23 cellular contexts compared by ENCODE assay signal in the genomic region with DNA sequence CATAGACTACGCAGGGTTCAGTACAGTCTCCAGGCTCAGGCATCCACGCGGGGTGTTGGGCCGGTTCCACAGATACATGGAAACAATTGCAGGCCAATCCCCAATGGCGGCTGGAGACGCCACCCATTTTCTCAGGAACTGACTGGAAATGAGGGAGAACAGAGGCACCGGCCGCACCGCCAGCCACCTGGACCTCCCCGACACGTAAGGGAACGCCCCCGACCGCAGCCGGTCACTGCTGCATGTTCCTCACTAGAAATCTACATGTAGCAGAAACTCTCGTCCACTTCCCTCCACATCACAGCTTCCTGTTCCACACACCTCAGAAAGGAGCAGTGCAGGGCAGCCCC. TPM values are rescaled to one million over a fixed set of nuclear protein-coding genes. Genes with fewer than 3 reads are reported as not detected.
DNase-seq lines count a peak whose midpoint lies in the region; ATAC-seq, FAIRE-seq and TF ChIP-seq lines count a peak whose summit lies in the region.
"Had no signal": no experiment of that assay in that cellular context is flagged by ENCODE, and none has a peak within 500 bp of the region (broad histone marks: within the 10 kb centered on the region; RNA-seq: fewer than 3 reads in every experiment).

No MANE protein-coding gene starts in this region.

- TF ChIP-seq RAD21 in liver (IDR thresholded peaks at IDR 0.05) (no peak), HepG2 (CRISPR knock-in tag; IDR thresholded peaks at IDR 0.05) (no peak)

- FAIRE-seq in HepG2 (lab: Jason Lieb, UNC): no peak
- FAIRE-seq: colon, GM18507 had no signal

- H2AFZ ChIP-seq in HepG2 (ENCODE audit: low read length): no peak overlapping the region

- H3K79me2 ChIP-seq in HepG2 (ENCODE audit: insufficient read depth, low read length): peaks cover 65% of the 10 kb centered on the region

- no peak overlapping the region for H3K4me3 ChIP-seq in liver (ENCODE audit: low read depth in 1 of 3, low read length in 3 of 3)
- no peak overlapping the region for H3K4me3 ChIP-seq in HepG2 (replicated peaks in 1 of 3; ENCODE audit: insufficient read depth in 1 of 3, low read depth in 2 of 3, low read length in 3 of 3)
- no peak overlapping the region for H3K4me3 ChIP-seq in left lung
- no peak overlapping the region for H3K4me3 ChIP-seq in stomach
- H3K4me3 ChIP-seq: ovary, right lobe of liver, upper lobe of right lung had no signal

- H3K4me1 ChIP-seq in liver (ENCODE audit: control insufficient read depth in 4 of 4, insufficient read depth in 4 of 4, low read length in 3 of 4) (peaks cover 0 to 13% (median 6%) of the 10 kb centered on the region in 4 donors), HepG2 (ENCODE audit: insufficient read depth, low read length) (peaks cover 49% of the 10 kb centered on the region), left lung (peaks cover 11 to 76% of the 10 kb centered on the region in 2 donors), stomach (peaks cover 40 to 82% (median 63%) of the 10 kb centered on the region in 4 donors)

- H3K4me2 ChIP-seq in HepG2 (ENCODE audit: low read depth, low read length): no peak overlapping the region

- no peak for ATAC-seq in HepG2
- no peak for ATAC-seq in left lung
- ATAC-seq in HG03175 (IDR thresholded peaks at IDR 0.05; ENCODE audit: unreplicated experiment): no peak
- ATAC-seq in HG03565 (IDR thresholded peaks at IDR 0.05; ENCODE audit: unreplicated experiment): no peak
- ATAC-seq: activated CD4-positive, alpha-beta T cell treated with anti-CD3 and anti-CD28 coated beads for 36 hours; activated T-cell treated with anti-CD3 and anti-CD28 coated beads, Interleukin-2, amount 50 U/mL, for 72 hours; HCT116; stimulated activated memory B cell treated with anti-CD40 and anti-IgM and Interleukin-4, amounts not matched to agents 10 μg/mL and 1 μg/mL and 100 μg/mL, for 72 hours; upper lobe of right lung had no signal

- CTCF ChIA-PET in HepG2 (lab: Yijun Ruan, JAX; ENCODE audit: low intra/inter-chr PET ratio, low total read pairs): no interaction called here

- POLR2A ChIA-PET in HepG2 (lab: Yijun Ruan, JAX): no interaction called here

- no TSS peak for BruUV-seq in HepG2 (replicated peaks; lab: Mats Ljungman, UMichigan)

- WGBS in liver: 87% methylated on average over 16 of the region's 16 CpGs
- WGBS in HepG2 (ENCODE audit: low lambda C conversion rate): over 99% methylated on average over 13 of the region's 16 CpGs
- WGBS in stomach, 5 donors: 89 to 96% (median 95%) methylated on average over 14 to 16 of the region's 16 CpGs

- intact Hi-C loops in HepG2 (cut with micrococcal nuclease; ENCODE audit: unreplicated experiment): no loop called here
- intact Hi-C loops in left lung (cut with DNase I): no loop called here
- intact Hi-C loops in stomach (cut with DNase I; ENCODE audit: low total_unique reads): no loop called here

- H3K27me3 ChIP-seq in liver (ENCODE audit: control insufficient read depth in 4 of 4, insufficient read depth in 4 of 4, low read length in 3 of 4) (no peaks in the 10 kb centered on the region), HepG2 (ENCODE audit: control insufficient read depth in 1 of 2, insufficient read depth in 2 of 2, low read length in 2 of 2) (no peaks in the 10 kb centered on the region), left lung (no peaks in the 10 kb centered on the region), stomach (no peaks in the 10 kb centered on the region)
- H3K27me3 ChIP-seq: ovary, right lobe of liver, upper lobe of right lung had no signal

- TF ChIP-seq CTCF in liver (IDR thresholded peaks at IDR 0.05; ENCODE audit: low read depth, low read length, missing input control) (no peak), HepG2 (CRISPR knock-in tag; IDR thresholded peaks at IDR 0.05) (no peak), left lung (IDR thresholded peaks at IDR 0.05) (no peak), stomach (IDR thresholded peaks at IDR 0.05) (no peak)

- peaks cover 24% of the 10 kb centered on the region; the same call in 1 of the 2 replicates for H4K20me1 ChIP-seq in HepG2 (ENCODE audit: insufficient read depth, low read length)

- H3K9ac ChIP-seq in liver (ENCODE audit: low read depth in 1 of 2, low read length in 2 of 2) (no peak overlapping the region), HepG2 (ENCODE audit: insufficient read depth, low read depth, low read length) (no peak overlapping the region)

- in situ Hi-C loops in HepG2 (cut with HindIII; ENCODE audit: extremely low pct_ligation_motif_present, low pct_unique_long_range_greater_than_20kb): no loop called here

- H3K36me3 ChIP-seq in liver (ENCODE audit: control insufficient read depth in 4 of 4, insufficient read depth in 3 of 4, low read depth in 1 of 4, low read length in 3 of 4): peaks cover 0 to 2% (median 0%) of the 10 kb centered on the region in 4 donors
- H3K36me3 ChIP-seq in HepG2 (replicated peaks in 1 of 2; ENCODE audit: control insufficient read depth in 1 of 2, insufficient read depth in 2 of 2, low read length in 2 of 2): no peaks in the 10 kb centered on the region; a peak in 1 of 5 replicates
- H3K36me3 ChIP-seq in left lung: peaks cover 0 to 13% of the 10 kb centered on the region in 2 donors
- H3K36me3 ChIP-seq in stomach: peaks cover 0 to 14% (median 12%) of the 10 kb centered on the region in 4 donors
- H3K36me3 ChIP-seq: ovary, right lobe of liver had no signal

- no peak for DNase-seq in HepG2 (ENCODE audit: low spot score)
- DNase-seq in left lung: no peak
- DNase-seq in stomach: no peak
- DNase-seq in NCI-H345 (lab: John Stamatoyannopoulos, UW): no peak
- DNase-seq in stimulated activated CD4-positive, alpha-beta T cell treated with anti-CD3 and anti-CD28 coated beads, Interleukin-1b, Interleukin-23, amount 100 ng/mL, for 48 hours: no peak
- DNase-seq: activated CD4-positive, alpha-beta T cell treated with anti-CD3 and anti-CD28 coated beads for 36 hours; activated naive CD4-positive, alpha-beta T cell treated with anti-CD3 and anti-CD28 coated beads, Interleukin-2, amount 50 U/mL, for 16 hours; activated T-cell treated with anti-CD3 and anti-CD28 coated beads, Interleukin-2, amount 50 U/mL, for 72 hours; naive B cell; NCI-H1436 treated with DMSO at 0.1 percent for 48 hours; NCI-H524 treated with DMSO at 0.1 percent for 48 hours; right lobe of liver; SHP77 treated with DMSO at 0.1 percent for 48 hours; upper lobe of right lung had no signal

- peak overlapping the region; percentile 62 to 68 for H3K27ac ChIP-seq in liver (ENCODE audit: low read depth in 1 of 2, low read length in 2 of 2)
- no peak overlapping the region for H3K27ac ChIP-seq in HepG2 (ENCODE audit: extremely low read length, insufficient read depth, low read length)
- H3K27ac ChIP-seq in left lung: peak overlapping the region; percentile 3 to 61
- peak overlapping the region in 4 of 5 donors; percentile 32 to 77 (median 44) for H3K27ac ChIP-seq in stomach
- H3K27ac ChIP-seq: C4-2B had no signal

- H3K9me3 ChIP-seq in liver (ENCODE audit: control insufficient read depth in 4 of 4, low read length in 3 of 4) (no peaks in the 10 kb centered on the region), HepG2 (ENCODE audit: low read length) (no peaks in the 10 kb centered on the region), left lung (no peaks in the 10 kb centered on the region), stomach (no peaks in the 10 kb centered on the region)
- H3K9me3 ChIP-seq: ovary, right lobe of liver, upper lobe of right lung had no signal

- TF ChIP-seq EP300 in HepG2 (IDR thresholded peaks at IDR 0.05; ENCODE audit: low read depth in 2 of 2, low read length in 2 of 2) (no peak), HepG2 (CRISPR knock-in tag; IDR thresholded peaks at IDR 0.05; ENCODE audit: borderline replicate concordance) (no peak), stomach (IDR thresholded peaks at IDR 0.05) (no peak)

- no peak for TF ChIP-seq POLR2A in HepG2 (IDR thresholded peaks at IDR 0.05; ENCODE audit: insufficient read depth in 1 of 2, low read depth in 2 of 2, low read length in 2 of 2)
- TF ChIP-seq POLR2A in stomach (IDR thresholded peaks at IDR 0.05): no peak

TF ChIP-seq in liver, 16 proteins besides CTCF, POLR2A, EP300 and RAD21 (continues in another document):
- TF ChIP-seq, protein P1, sequence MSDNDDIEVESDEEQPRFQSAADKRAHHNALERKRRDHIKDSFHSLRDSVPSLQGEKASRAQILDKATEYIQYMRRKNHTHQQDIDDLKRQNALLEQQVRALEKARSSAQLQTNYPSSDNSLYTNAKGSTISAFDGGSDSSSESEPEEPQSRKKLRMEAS (IDR thresholded peaks at IDR 0.05): no peak

TF ChIP-seq in HepG2, 621 proteins besides CTCF, POLR2A, EP300 and RAD21 (continues in another document):
- TF ChIP-seq HIVEP1 (CRISPR knock-in tag; IDR thresholded peaks at IDR 0.05) (no peak), ZSCAN21 (CRISPR knock-in tag; IDR thresholded peaks at IDR 0.05; ENCODE audit: borderline replicate concordance) (no peak)

RNA-seq across cellular contexts. Expression of a gene that starts 29.2 kb away (rescaled TPM):
- total RNA-seq in liver: 10 to 100 TPM; 47.3 to 48.3 TPM
- polyA plus RNA-seq in liver: 10 to 100 TPM; 13.5 to 29.3 TPM
- 58.3 and 68.2 TPM in 2 replicates for total RNA-seq in HepG2 (2016; rRNA removed; fragmentation: Illumina TruSeq; extraction: Trizol)
- 8.0 and 12.6 TPM in 2 replicates for total RNA-seq in HepG2 (2016; cell fraction: cytosol; rRNA removed; fragmentation: Illumina TruSeq; extraction: Trizol; ENCODE audit: low read depth)
- 52.9 and 61.7 TPM in 2 replicates for total RNA-seq in HepG2 (2016; cell fraction: insoluble cytoplasmic fraction; rRNA removed; fragmentation: Illumina TruSeq; extraction: Trizol)
- total RNA-seq in HepG2 (2016; cell fraction: membrane; rRNA removed; fragmentation: Illumina TruSeq; extraction: Trizol): 15.5 and 18.4 TPM in 2 replicates
- total RNA-seq in HepG2 (2016; cell fraction: nucleus; rRNA removed; fragmentation: Illumina TruSeq; extraction: Trizol): 43.3 and 49.9 TPM in 2 replicates
- 38.1 and 39.0 TPM in 2 replicates for polyA plus RNA-seq in HepG2 (2011; rRNA removed)
- polyA plus RNA-seq in HepG2 (2011; cell fraction: cytosol; rRNA removed): 40.5 and 41.5 TPM in 2 replicates
- 56.2 and 59.8 TPM in 2 replicates for polyA plus RNA-seq in HepG2 (2011; cell fraction: nucleus; rRNA removed)
- polyA plus RNA-seq in HepG2 (2012): 28.3 and 34.4 TPM in 2 replicates
- 2.5 and 2.6 TPM in 2 replicates for polyA plus RNA-seq in HepG2 (2016; cell fraction: cytosol; fragmentation: Illumina TruSeq; extraction: Trizol; ENCODE audit: low read depth)
- 37.6 and 42.3 TPM in 2 replicates for polyA plus RNA-seq in HepG2 (2016; cell fraction: insoluble cytoplasmic fraction; fragmentation: Illumina TruSeq; extraction: Trizol; ENCODE audit: low read depth)
- polyA plus RNA-seq in HepG2 (2016; cell fraction: membrane; fragmentation: Illumina TruSeq; extraction: Trizol; ENCODE audit: low read depth): 5.2 and 7.3 TPM in 2 replicates
- 39.0 and 40.2 TPM in 2 replicates for polyA plus RNA-seq in HepG2 (2016; cell fraction: nucleus; fragmentation: Illumina TruSeq; extraction: Trizol; ENCODE audit: insufficient read depth, low read depth)
- polyA minus RNA-seq in HepG2 (2011; rRNA and poly(A)+ RNA removed; ENCODE audit: low replicate concordance): 99.8 and 114 TPM in 2 replicates
- polyA minus RNA-seq in HepG2 (2011; cell fraction: cytosol; rRNA and poly(A)+ RNA removed): 21.1 and 22.3 TPM in 2 replicates
- 40.7 and 43.8 TPM in 2 replicates for polyA minus RNA-seq in HepG2 (2011; cell fraction: nucleus; rRNA and poly(A)+ RNA removed)
- 100 to 1,000 TPM; 141 to 164 TPM for total RNA-seq in left lung
- 100 to 1,000 TPM in 2 of 5 donors, 10 to 100 TPM in 3; 40.3 to 214 (median 99.9) TPM for total RNA-seq in stomach
- 10 to 100 TPM; 21.8 to 38.8 (median 33.1) TPM for polyA plus RNA-seq in stomach
